8 cellular contexts compared by ENCODE assay signal in the genomic region with DNA sequence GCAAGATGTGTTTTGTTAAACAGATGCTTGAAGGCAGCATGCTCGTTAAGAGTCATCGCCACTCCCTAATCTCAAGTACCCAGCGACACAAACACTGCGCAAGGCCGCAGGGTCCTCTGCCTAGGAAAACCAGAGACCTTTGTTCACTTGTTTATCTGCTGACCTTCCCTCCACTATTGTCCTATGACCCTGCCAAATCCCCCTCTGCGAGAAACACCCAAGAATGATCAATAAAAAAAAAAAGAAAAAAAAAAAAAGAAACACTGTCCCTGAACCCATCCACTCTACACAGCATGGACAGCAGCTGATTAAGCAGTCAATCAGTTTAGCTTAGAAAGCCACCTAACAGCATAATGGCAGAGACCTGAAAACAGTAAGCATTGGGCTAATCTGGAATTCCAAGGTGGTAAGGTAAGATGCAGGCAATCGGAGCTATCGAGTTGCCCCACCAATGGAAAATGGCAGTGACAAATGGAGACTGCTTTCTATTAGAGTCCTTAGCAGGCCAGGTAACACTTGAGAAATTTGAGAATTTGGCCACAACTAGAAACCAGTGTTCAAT.
DNase-seq lines count a peak whose midpoint lies in the region; ATAC-seq, FAIRE-seq and TF ChIP-seq lines count a peak whose summit lies in the region.
"Not testable (repeated sequence)": the region's sequence is repeated elsewhere in the genome, so short reads cannot be mapped to it uniquely, and the experiment has no call there.

No MANE protein-coding gene starts in this region.

- H2BK120ac ChIP-seq in mesendoderm (ENCODE audit: low read depth, low read length): not testable (repeated sequence)

- not testable (repeated sequence) for H2AK5ac ChIP-seq in mesendoderm (ENCODE audit: low read length)

- ATAC-seq in A549; activated CD8-positive, alpha-beta memory T cell treated with anti-CD3 and anti-CD28 coated beads, Interleukin-2, amount 10 ng/mL, durations not matched to agents 7 days and 5 days: not testable (repeated sequence)
- peak; percentile 16; the same call in 1 of the 2 replicates for ATAC-seq in PC-3

- not testable (repeated sequence) for H2BK15ac ChIP-seq in mesendoderm (replicated peaks; ENCODE audit: low read depth)

- H4K8ac ChIP-seq in mesendoderm (ENCODE audit: low read depth, low read length): not testable (repeated sequence)

- CTCF ChIA-PET in A549 (lab: Yijun Ruan, JAX): interaction anchor here (0.9 kb wide), 1 partner anchor 91 kb away, joined by 3 read pairs; no protein-coding TSS in a partner anchor
- CTCF ChIA-PET in PC-3 (lab: Charles Lee); activated CD8-positive, alpha-beta memory T cell treated with anti-CD3 and anti-CD28 coated beads, Interleukin-2, amount 10 ng/mL, durations not matched to agents 7 days and 5 days (lab: Charles Lee): not testable (repeated sequence)

- not testable (repeated sequence) for H3K9me3 Mint-ChIP-seq in activated CD8-positive, alpha-beta memory T cell treated with anti-CD3 and anti-CD28 coated beads, Interleukin-2, amount 10 ng/mL, durations not matched to agents 7 days and 5 days (ENCODE audit: low read depth)

- POLR2A ChIA-PET in A549 (lab: Yijun Ruan, JAX); PC-3 (lab: Charles Lee; ENCODE audit: unreplicated experiment): not testable (repeated sequence)

- not testable (repeated sequence) for TF ChIP-seq CTCF in A549 (IDR thresholded peaks at IDR 0.05); PC-3 (conservative IDR thresholded peaks at IDR 0.05; ENCODE audit: low read depth, low read length); fibroblast of lung (conservative IDR thresholded peaks at IDR 0.05 in 1 of 2, IDR thresholded peaks at IDR 0.05 in 1 of 2; ENCODE audit: low read depth in 1 of 2, low read length in 2 of 2); smooth muscle cell (IDR thresholded peaks at IDR 0.05; ENCODE audit: borderline replicate concordance, insufficient read depth, poor library complexity, severe bottlenecking)

- not testable (repeated sequence) for TF ChIP-seq RAD21 in A549 (conservative IDR thresholded peaks at IDR 0.05 in 1 of 2, IDR thresholded peaks at IDR 0.05 in 1 of 2)

- TF ChIP-seq EP300 in A549 (IDR thresholded peaks at IDR 0.05): not testable (repeated sequence)

- H3K9ac ChIP-seq in PC-3 (ENCODE audit: low read length) (0 out of 2 replicates have a peak overlapping the region, but pooled peaks have one; percentile 0), smooth muscle cell (ENCODE audit: low read depth) (peak overlapping the region; percentile 48)
- H3K9ac ChIP-seq in fibroblast of lung (ENCODE audit: insufficient read depth, low read length); mesendoderm (ENCODE audit: low read length): not testable (repeated sequence)

- H3K27ac ChIP-seq in A549 (0 out of 6 replicates have a peak overlapping the region, but pooled peaks of 1 of the 2 experiments have one; percentile 37), PC-3 (ENCODE audit: low read length) (peak overlapping the region; percentile 96), fibroblast of lung (ENCODE audit: insufficient read depth, low read length) (peak overlapping the region; percentile 51), smooth muscle cell (ENCODE audit: low read depth) (peak overlapping the region; percentile 61)
- not testable (repeated sequence) for H3K27ac ChIP-seq in mesendoderm (ENCODE audit: low read depth, low read length)

- BruUV-seq in PC-3 (replicated peaks; lab: Mats Ljungman, UMichigan): not testable (repeated sequence)

- H3K4ac ChIP-seq in mesendoderm (ENCODE audit: low read depth, low read length): not testable (repeated sequence)

- not testable (repeated sequence) for H3F3A ChIP-seq in PC-3 (ENCODE audit: low read length, unreplicated experiment); smooth muscle cell (ENCODE audit: low read depth)

- WGBS in A549 (ENCODE audit: missing lambda C conversion rate): 66% methylated on average over 8 of the region's 8 CpGs
- no CpG with 5 or more reads among the region's 8 CpGs for WGBS in mesendoderm (ENCODE audit: extremely low coverage, insufficient coverage, low lambda C conversion rate)
- WGBS in smooth muscle cell (ENCODE audit: low lambda C conversion rate): 88% methylated on average over 8 of the region's 8 CpGs

- H3K79me1 ChIP-seq in mesendoderm (ENCODE audit: low read length): not testable (repeated sequence)

- not testable (repeated sequence) for H4K20me1 ChIP-seq in PC-3 (ENCODE audit: low read length); fibroblast of lung (ENCODE audit: control insufficient read depth, extremely low read depth, insufficient read depth, low read length); smooth muscle cell (ENCODE audit: low read depth)

- H3K18ac ChIP-seq in mesendoderm (ENCODE audit: low read length): not testable (repeated sequence)

- H3K36me3 ChIP-seq in PC-3 (ENCODE audit: low read depth, low read length); fibroblast of lung (ENCODE audit: control insufficient read depth, insufficient read depth, low read length); mesendoderm (ENCODE audit: control insufficient read depth, insufficient read depth, low read length); smooth muscle cell (ENCODE audit: low read depth): not testable (repeated sequence)

- not testable (repeated sequence) for H3K23ac ChIP-seq in mesendoderm (ENCODE audit: low read length)

- not testable (repeated sequence) for H3K27me3 Mint-ChIP-seq in activated CD8-positive, alpha-beta memory T cell treated with anti-CD3 and anti-CD28 coated beads, Interleukin-2, amount 10 ng/mL, durations not matched to agents 7 days and 5 days

- H3K4me1 ChIP-seq in A549 (peaks cover 16% of the 10 kb centered on the region), PC-3 (ENCODE audit: insufficient read depth, low read length) (peaks cover 28% of the 10 kb centered on the region), fibroblast of lung (ENCODE audit: control insufficient read depth, extremely low read depth, insufficient read depth, low read length) (peaks cover 19% of the 10 kb centered on the region)
- not testable (repeated sequence) for H3K4me1 ChIP-seq in mesendoderm (ENCODE audit: control insufficient read depth, low read depth, low read length); smooth muscle cell (ENCODE audit: low read depth)

- not testable (repeated sequence) for H3K56ac ChIP-seq in mesendoderm (ENCODE audit: low read length)

- not testable (repeated sequence) for H3K4me3 Mint-ChIP-seq in activated CD8-positive, alpha-beta memory T cell treated with anti-CD3 and anti-CD28 coated beads, Interleukin-2, amount 10 ng/mL, durations not matched to agents 7 days and 5 days

- H2BK5ac ChIP-seq in mesendoderm (ENCODE audit: low read length): not testable (repeated sequence)

- not testable (repeated sequence) for DNase-seq in A549 (ENCODE audit: low read depth in 1 of 2, low spot score in 1 of 2); activated CD8-positive, alpha-beta memory T cell treated with anti-CD3 and anti-CD28 coated beads, Interleukin-2, amount 10 ng/mL, durations not matched to agents 7 days and 5 days; smooth muscle cell (lab: John Stamatoyannopoulos, UW; ENCODE audit: unreplicated experiment)
- peak; percentile 35 for DNase-seq in HS-27A (ENCODE audit: low read depth)
- peak; percentile 63 for DNase-seq in PC-3
- DNase-seq in astrocyte of the hippocampus (ENCODE audit: low read depth, low spot score): peak; percentile 47
- peak in 1 of 2 donors; percentile 53 for DNase-seq in fibroblast of lung (ENCODE audit: low read depth in 2 of 2)
- peak; percentile 73 for DNase-seq in mesendoderm

- not testable (repeated sequence) for H4K5ac ChIP-seq in mesendoderm (ENCODE audit: low read length)

- not testable (repeated sequence) for TF ChIP-seq POLR2A in A549 (IDR thresholded peaks at IDR 0.05; ENCODE audit: low read length)

- not testable (repeated sequence) for H3K27me3 ChIP-seq in PC-3 (ENCODE audit: low read length); fibroblast of lung (ENCODE audit: control insufficient read depth, insufficient read depth, low read length); mesendoderm (ENCODE audit: insufficient read depth, low read length, poor library complexity); smooth muscle cell (ENCODE audit: low read depth)

- H3K27ac Mint-ChIP-seq in activated CD8-positive, alpha-beta memory T cell treated with anti-CD3 and anti-CD28 coated beads, Interleukin-2, amount 10 ng/mL, durations not matched to agents 7 days and 5 days: peak overlapping the region; percentile 69

- peaks cover 76% of the 10 kb centered on the region for H3K4me1 Mint-ChIP-seq in activated CD8-positive, alpha-beta memory T cell treated with anti-CD3 and anti-CD28 coated beads, Interleukin-2, amount 10 ng/mL, durations not matched to agents 7 days and 5 days

- FAIRE-seq in A549 (lab: Jason Lieb, UNC): not testable (repeated sequence)

- H3K4me2 ChIP-seq in A549 (peak overlapping the region; percentile 61), PC-3 (ENCODE audit: low read length) (peak overlapping the region; percentile 73), fibroblast of lung (ENCODE audit: extremely low read depth, insufficient read depth, low read length) (peak overlapping the region; percentile 2), smooth muscle cell (peak overlapping the region; percentile 44)
- not testable (repeated sequence) for H3K4me2 ChIP-seq in mesendoderm (ENCODE audit: low read length)

- H3K4me3 ChIP-seq in A549; fibroblast of lung (replicated peaks in 1 of 4; ENCODE audit: control extremely low read depth in 1 of 4, insufficient read depth in 1 of 4, low read depth in 3 of 4, low read length in 4 of 4); mesendoderm (ENCODE audit: low read length); smooth muscle cell: not testable (repeated sequence)
- H3K4me3 ChIP-seq in PC-3 (ENCODE audit: low read length): peak overlapping the region; percentile 27; the same call in 1 of the 2 replicates

- not testable (repeated sequence) for H3K9me2 ChIP-seq in PC-3 (replicated peaks; ENCODE audit: low read length)

- H3K79me2 ChIP-seq in PC-3 (ENCODE audit: low read length); fibroblast of lung (ENCODE audit: control insufficient read depth, insufficient read depth, low read length); mesendoderm (ENCODE audit: control insufficient read depth, insufficient read depth, low read length); smooth muscle cell (ENCODE audit: low read depth): not testable (repeated sequence)

- H3K36me3 Mint-ChIP-seq in activated CD8-positive, alpha-beta memory T cell treated with anti-CD3 and anti-CD28 coated beads, Interleukin-2, amount 10 ng/mL, durations not matched to agents 7 days and 5 days: peaks cover 11% of the 10 kb centered on the region

- H3K9me3 ChIP-seq in A549; PC-3 (ENCODE audit: low read length); fibroblast of lung (ENCODE audit: control insufficient read depth, insufficient read depth, low read depth, low read length); smooth muscle cell (replicated peaks; ENCODE audit: low read depth): not testable (repeated sequence)

- intact Hi-C loops in PC-3 (cut with micrococcal nuclease): loop anchor here (5.0 kb wide), 2 partner anchors 90 to 465 kb away; a partner anchor contains a TSS

- 0 out of 2 replicates have a peak overlapping the region, but pooled peaks have one; percentile 35 for H2AFZ ChIP-seq in PC-3 (ENCODE audit: low read length)
- not testable (repeated sequence) for H2AFZ ChIP-seq in fibroblast of lung (ENCODE audit: low read length); smooth muscle cell (ENCODE audit: low read depth)
